ENCODE assay signal across 21 cellular contexts in the genomic region with DNA sequence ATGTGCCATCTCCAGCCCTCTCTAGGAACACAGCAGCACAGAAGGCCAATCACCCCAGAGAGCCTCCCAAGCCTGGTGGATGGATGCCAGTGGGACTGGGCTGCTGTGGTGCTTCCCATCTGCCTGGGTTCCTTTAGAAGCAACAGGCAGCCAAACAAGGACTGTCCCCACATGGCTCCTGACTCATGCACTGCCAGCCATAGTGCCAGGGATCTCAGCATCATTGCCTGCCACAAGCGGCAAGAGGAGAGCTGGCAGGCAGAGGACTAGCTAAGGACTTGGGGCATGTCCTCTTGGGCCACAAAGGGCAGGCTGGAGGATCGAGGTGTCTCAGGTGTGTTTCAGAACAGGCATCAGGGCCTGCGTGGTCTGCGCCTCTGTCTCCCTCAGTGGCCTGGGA.
"Had no signal": no experiment of that assay in that cellular context is flagged by ENCODE, and none has a peak within 500 bp of the region (broad histone marks: within the 10 kb centered on the region; RNA-seq: fewer than 3 reads in every experiment).

No MANE protein-coding gene starts in this region.

- H3K4me1 ChIP-seq: ascending aorta, gastroesophageal sphincter, heart left ventricle, tibial nerve had no signal

- ATAC-seq: activated CD8-positive, alpha-beta memory T cell treated with anti-CD3 and anti-CD28 coated beads, Interleukin-2, amount 10 ng/mL, durations not matched to agents 7 days and 5 days; activated CD8-positive, alpha-beta T cell treated with anti-CD3 and anti-CD28 coated beads for 36 hours; activated naive CD4-positive, alpha-beta T cell treated with anti-CD3 and anti-CD28 coated beads, Interleukin-2, amount 50 U/mL, for 72 hours; gastroesophageal sphincter; left ventricle myocardium superior had no signal

- H3K9me3 ChIP-seq: ascending aorta, gastroesophageal sphincter, heart left ventricle, suprapubic skin, tibial nerve had no signal

- H3K27me3 Mint-ChIP-seq: activated CD8-positive, alpha-beta T cell treated with anti-CD3 and anti-CD28 coated beads for 36 hours; dendritic cell treated with granulocyte-macrophage colony-stimulating factor and Interleukin-4, amounts not matched to agents 40 ng/mL and 50 ng/mL, for 4 days; stimulated activated naive CD8-positive, alpha-beta T cell treated with anti-CD3 and anti-CD28 coated beads, Interleukin-15, Interleukin-2, amounts not matched to agents 100 ng/mL and 50 ng/mL, for 24 hours had no signal

- H3K4me1 Mint-ChIP-seq: memory B cell, nephron had no signal

- H3K36me3 Mint-ChIP-seq: activated CD8-positive, alpha-beta memory T cell treated with anti-CD3 and anti-CD28 coated beads, Interleukin-2, amount 10 ng/mL, durations not matched to agents 7 days and 5 days; activated naive CD4-positive, alpha-beta T cell treated with anti-CD3 and anti-CD28 coated beads, Interleukin-2, amount 50 U/mL, for 72 hours; memory B cell had no signal

- H3K27me3 ChIP-seq: ascending aorta, heart left ventricle, suprapubic skin, tibial nerve had no signal

- H3K27ac Mint-ChIP-seq: activated CD8-positive, alpha-beta memory T cell treated with anti-CD3 and anti-CD28 coated beads, Interleukin-2, amount 10 ng/mL, durations not matched to agents 7 days and 5 days; activated CD8-positive, alpha-beta T cell treated with anti-CD3 and anti-CD28 coated beads for 36 hours; dendritic cell treated with granulocyte-macrophage colony-stimulating factor and Interleukin-4, amounts not matched to agents 40 ng/mL and 50 ng/mL, for 4 days; memory B cell; nephron; stimulated activated naive CD8-positive, alpha-beta T cell treated with anti-CD3 and anti-CD28 coated beads, Interleukin-15, Interleukin-2, amounts not matched to agents 100 ng/mL and 50 ng/mL, for 24 hours had no signal

- H3K36me3 ChIP-seq: ascending aorta, brain microvascular endothelial cell, gastroesophageal sphincter, heart left ventricle, suprapubic skin, tibial nerve had no signal

- DNase-seq: activated CD4-positive, alpha-beta T cell treated with anti-CD3 and anti-CD28 coated beads for 48 hours; activated CD8-positive, alpha-beta memory T cell treated with anti-CD3 and anti-CD28 coated beads, Interleukin-2, amount 10 ng/mL, durations not matched to agents 7 days and 5 days; activated CD8-positive, alpha-beta T cell treated with anti-CD3 and anti-CD28 coated beads for 36 hours; activated gamma-delta T cell treated with Interleukin-2 at 50 U/mL for 16 hours; activated T-cell treated with anti-CD3 and anti-CD28 coated beads, Interleukin-2, amount 50 U/mL, for 1 hour; brain microvascular endothelial cell; caudate nucleus; effector CD4-positive, alpha-beta T cell; heart left ventricle; left ventricle myocardium superior; nucleus accumbens; stimulated activated CD4-positive, alpha-beta T cell treated with anti-CD3 and anti-CD28 coated beads, Interleukin-4, amount 100 ng/mL, for 24 hours had no signal

- H3K4me3 ChIP-seq: ascending aorta, gastroesophageal sphincter, heart left ventricle, suprapubic skin, tibial nerve had no signal

- H3K27ac ChIP-seq: ascending aorta, brain microvascular endothelial cell, gastroesophageal sphincter, suprapubic skin, tibial nerve had no signal

- H3K9me3 Mint-ChIP-seq: activated CD8-positive, alpha-beta T cell treated with anti-CD3 and anti-CD28 coated beads for 36 hours; activated naive CD4-positive, alpha-beta T cell treated with anti-CD3 and anti-CD28 coated beads, Interleukin-2, amount 50 U/mL, for 72 hours; dendritic cell treated with granulocyte-macrophage colony-stimulating factor and Interleukin-4, amounts not matched to agents 40 ng/mL and 50 ng/mL, for 4 days; memory B cell; stimulated activated naive CD8-positive, alpha-beta T cell treated with anti-CD3 and anti-CD28 coated beads, Interleukin-15, Interleukin-2, amounts not matched to agents 100 ng/mL and 50 ng/mL, for 24 hours had no signal

- H3K4me3 Mint-ChIP-seq: activated CD8-positive, alpha-beta memory T cell treated with anti-CD3 and anti-CD28 coated beads, Interleukin-2, amount 10 ng/mL, durations not matched to agents 7 days and 5 days; activated CD8-positive, alpha-beta T cell treated with anti-CD3 and anti-CD28 coated beads for 36 hours; dendritic cell treated with granulocyte-macrophage colony-stimulating factor and Interleukin-4, amounts not matched to agents 40 ng/mL and 50 ng/mL, for 4 days; memory B cell; nephron; stimulated activated naive CD8-positive, alpha-beta T cell treated with anti-CD3 and anti-CD28 coated beads, Interleukin-15, Interleukin-2, amounts not matched to agents 100 ng/mL and 50 ng/mL, for 24 hours had no signal
